ENCODE assay signal across 8 cellular contexts in genomic region chr1:40161888-40162397, GRCh38. TPM values are rescaled to one million over a fixed set of nuclear protein-coding genes. Genes with fewer than 3 reads are reported as not detected.
DNase-seq lines count a peak whose midpoint lies in the region; ATAC-seq and TF ChIP-seq lines count a peak whose summit lies in the region.

No MANE protein-coding gene starts in this region.

- DNase-seq in coronary artery (ENCODE audit: low spot score) (no peak), naive B cell (no peak), Ammon's horn (ENCODE audit: low spot score) (no peak), activated gamma-delta T cell (lab: John Stamatoyannopoulos, UW) (no peak), iPS-NIHi11 (ENCODE audit: low spot score) (no peak), NCI-H2029 treated with DMSO at 0.1 percent for 48 hours (lab: John Stamatoyannopoulos, UW) (no peak)

- H3K4me3 ChIP-seq in HUES6 (ENCODE audit: low read depth, low read length) (peak overlapping the region; percentile 86), coronary artery (peak overlapping the region; percentile 85)

- peaks cover 5% of the 10 kb centered on the region; the same call in 1 of the 2 replicates for H3K27me3 ChIP-seq in HUES6 (ENCODE audit: control insufficient read depth, insufficient read depth, low read length)

- H3K36me3 Mint-ChIP-seq in naive B cell, result no peaks in the 10 kb centered on the region

- ATAC-seq in naive B cell (ENCODE audit: low read depth in 2 of 2), result peak; percentile 15

- H3K4me1 ChIP-seq in ES-I3 (ENCODE audit: insufficient read depth, low read length), result no peaks in the 10 kb centered on the region
- peaks cover 10% of the 10 kb centered on the region; the same call in 1 of the 2 replicates for H3K4me1 ChIP-seq in HUES6 (ENCODE audit: control insufficient read depth, insufficient read depth, low read length)

- H3K36me3 ChIP-seq in ES-I3 (ENCODE audit: insufficient read depth, low read length) (no peaks in the 10 kb centered on the region), HUES6 (ENCODE audit: control insufficient read depth, insufficient read depth, low read length) (no peaks in the 10 kb centered on the region)

- H3K27ac ChIP-seq in HUES6 (ENCODE audit: low read depth, low read length) (peak overlapping the region; percentile 60; the same call in 1 of the 2 replicates), coronary artery (peak overlapping the region; percentile 95 to 97)

- no peaks in the 10 kb centered on the region for H3K27me3 Mint-ChIP-seq in naive B cell

- H3K9ac ChIP-seq in ES-I3 (ENCODE audit: low read depth, low read length), result peak overlapping the region; percentile 82
- peak overlapping the region; percentile 96 for H3K9ac ChIP-seq in HUES6 (ENCODE audit: low read length)

- H3K9me3 Mint-ChIP-seq in naive B cell, result no peaks in the 10 kb centered on the region

- no peak overlapping the region for H3K4me3 Mint-ChIP-seq in naive B cell

- peaks cover 28 to 34% (median 32%) of the 10 kb centered on the region in 3 donors for H3K4me1 Mint-ChIP-seq in naive B cell

- H3K9me3 ChIP-seq in ES-I3 (ENCODE audit: control insufficient read depth, insufficient read depth, low read length) (no peaks in the 10 kb centered on the region), HUES6 (ENCODE audit: control insufficient read depth, insufficient read depth, low read depth, low read length) (no peaks in the 10 kb centered on the region)

- no peak overlapping the region for H3K27ac Mint-ChIP-seq in naive B cell

- TF ChIP-seq CTCF in coronary artery (IDR thresholded peaks at IDR 0.05), result no peak

RNA-seq across cellular contexts. Expression of gene RLF, which starts 0.8 kb away (rescaled TPM):
- 10 to 100 TPM; 10.2 to 14.8 (median 12.4) TPM for polyA plus RNA-seq in naive B cell (ENCODE audit: low read depth in 6 of 6)
